Comparison of ENCODE assay signal across 12 cellular contexts in genomic region chr1:245599413-245600174, GRCh38.
A peak's percentile ranks its signal among the peaks of the same experiment; 100 is the strongest.
DNase-seq lines count a peak whose midpoint lies in the region; ATAC-seq, FAIRE-seq and TF ChIP-seq lines count a peak whose summit lies in the region.
"Had no signal": no experiment of that assay in that cellular context is flagged by ENCODE, and none has a peak within 500 bp of the region (broad histone marks: within the 10 kb centered on the region; RNA-seq: fewer than 3 reads in every experiment).

No MANE protein-coding gene starts in this region.

- H3K4me3 Mint-ChIP-seq in CD4-positive, alpha-beta T cell = no peak overlapping the region
- H3K4me3 Mint-ChIP-seq: activated T-helper 17 cell treated with anti-CD3 and anti-CD28 coated beads, Interleukin-2, amount 50 U/mL, for 72 hours; nephron had no signal

- H3K27ac Mint-ChIP-seq in CD4-positive, alpha-beta T cell = no peak overlapping the region
- H3K27ac Mint-ChIP-seq: activated T-helper 17 cell treated with anti-CD3 and anti-CD28 coated beads, Interleukin-2, amount 50 U/mL, for 72 hours; nephron had no signal

- TF ChIP-seq CTCF in fibroblast of villous mesenchyme (IDR thresholded peaks at IDR 0.05; ENCODE audit: insufficient read depth, low read depth, low read length) = no peak
- no peak for TF ChIP-seq CTCF in CD4-positive, alpha-beta T cell (IDR thresholded peaks at IDR 0.05)

- no peaks in the 10 kb centered on the region for H3K9me3 ChIP-seq in CD4-positive, alpha-beta T cell (ENCODE audit: control insufficient read depth, low read length)
- H3K9me3 ChIP-seq: HAP-1 had no signal

- no peak overlapping the region for H3K27ac ChIP-seq in CD4-positive, alpha-beta T cell (ENCODE audit: low read depth, low read length)
- H3K27ac ChIP-seq: epithelial cell of prostate had no signal

- no peak for FAIRE-seq in RCC 7860 (lab: Jason Lieb, UNC)

- ATAC-seq in GM21717 (IDR thresholded peaks at IDR 0.05; ENCODE audit: unreplicated experiment) (peak; percentile 59), sciatic nerve (peak; percentile 76)
- ATAC-seq in CD4-positive, alpha-beta T cell (ENCODE audit: poor library complexity) = no peak
- ATAC-seq: activated T-helper 17 cell treated with anti-CD3 and anti-CD28 coated beads, Interleukin-2, amount 50 U/mL, for 72 hours had no signal

- no peaks in the 10 kb centered on the region for H3K36me3 Mint-ChIP-seq in CD4-positive, alpha-beta T cell (ENCODE audit: low read depth)

- peaks cover 4% of the 10 kb centered on the region for H3K27me3 Mint-ChIP-seq in CD4-positive, alpha-beta T cell
- H3K27me3 Mint-ChIP-seq: activated T-helper 17 cell treated with anti-CD3 and anti-CD28 coated beads, Interleukin-2, amount 50 U/mL, for 72 hours had no signal

- H3K4me3 ChIP-seq in fibroblast of villous mesenchyme (ENCODE audit: low read depth, low read length) = no peak overlapping the region
- H3K4me3 ChIP-seq: HAP-1 had no signal

- DNase-seq in RCC 7860 (ENCODE audit: low spot score) = peak; percentile 56
- DNase-seq in fibroblast of villous mesenchyme (ENCODE audit: low read depth) = peak; percentile 98
- DNase-seq in sciatic nerve (ENCODE audit: low spot score) = no peak
- DNase-seq in CD4-positive, alpha-beta T cell = no peak
- DNase-seq in middle frontal gyrus (ENCODE audit: extremely low spot score, low spot score) = no peak
- DNase-seq in stimulated activated naive CD4-positive, alpha-beta T cell (lab: John Stamatoyannopoulos, UW) = no peak
- DNase-seq in stimulated activated CD4-positive, alpha-beta T cell treated with anti-CD3 and anti-CD28 coated beads, Interleukin-15, amount 100 ng/mL, for 24 hours = no peak

- intact Hi-C loops in sciatic nerve (cut with DNase I) = no loop called here
- intact Hi-C loops in CD4-positive, alpha-beta T cell (cut with DNase I, micrococcal nuclease) = no loop called here

- POLR2A ChIA-PET in CD4-positive, alpha-beta T cell (lab: Charles Lee) = no interaction called here

- CTCF ChIA-PET in CD4-positive, alpha-beta T cell (lab: Charles Lee) = no interaction called here

- H3K27me3 ChIP-seq in CD4-positive, alpha-beta T cell (ENCODE audit: control insufficient read depth, insufficient read depth, low read length) = no peaks in the 10 kb centered on the region

- no peaks in the 10 kb centered on the region for H3K4me1 Mint-ChIP-seq in CD4-positive, alpha-beta T cell (ENCODE audit: low read depth)
- H3K4me1 Mint-ChIP-seq: activated T-helper 17 cell treated with anti-CD3 and anti-CD28 coated beads, Interleukin-2, amount 50 U/mL, for 72 hours had no signal

- no peaks in the 10 kb centered on the region for H3K9me3 Mint-ChIP-seq in CD4-positive, alpha-beta T cell

Comparison
In these comparisons a context has a peak if more than half of its experiments do, and no peak if none do; other contexts are left out.
1. DNase-seq: peak in RCC 7860 (single experiment) and fibroblast of villous mesenchyme (single experiment); none in sciatic nerve (single experiment), CD4-positive, alpha-beta T cell (0 of 10), middle frontal gyrus (single experiment), stimulated activated naive CD4-positive, alpha-beta T cell (0 of 6) and stimulated activated CD4-positive, alpha-beta T cell treated with anti-CD3 and anti-CD28 coated beads, Interleukin-15, amount 100 ng/mL, for 24 hours (single experiment).